In the genomic region with DNA sequence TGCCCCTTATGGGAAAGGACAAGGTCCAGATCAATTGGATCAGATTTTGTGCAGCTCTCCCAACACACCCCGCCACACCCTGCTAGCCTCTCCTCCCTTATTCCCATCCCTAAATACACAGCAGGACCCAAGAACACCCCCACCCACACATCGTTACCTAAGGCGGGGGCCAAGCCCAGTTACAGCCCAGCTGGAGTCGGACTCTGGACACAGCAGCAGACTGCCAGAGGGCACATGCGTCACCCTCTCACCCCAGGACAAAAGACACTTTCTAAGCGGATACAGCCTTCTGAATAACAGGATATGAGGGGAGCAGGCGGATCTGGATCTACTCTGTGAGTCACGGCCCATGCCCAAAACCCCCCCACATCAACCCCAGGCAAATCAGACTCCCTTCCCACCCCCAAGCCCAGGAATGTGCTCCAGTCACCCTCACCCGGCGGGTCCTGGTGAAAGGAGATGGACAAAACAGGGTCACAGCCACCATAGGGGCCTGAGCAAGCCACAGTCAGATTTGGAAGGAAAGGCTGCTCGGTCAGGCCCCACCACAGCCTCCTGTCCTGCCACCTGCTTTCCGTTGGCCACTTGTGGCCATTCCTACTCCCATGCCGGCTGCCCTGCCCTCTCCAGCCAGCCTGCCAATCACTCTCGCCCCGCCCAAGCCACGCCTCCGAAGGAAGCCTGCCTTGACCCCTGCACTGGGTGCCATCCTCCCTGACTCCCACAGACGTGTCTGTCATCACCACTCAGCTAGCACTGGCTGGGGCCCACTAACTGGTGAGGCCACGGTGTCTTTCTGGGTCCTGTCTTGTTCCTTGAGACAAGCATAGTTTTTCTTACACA, we compare ENCODE assay signal across 7 cellular contexts. TPM values are rescaled to one million over a fixed set of nuclear protein-coding genes. Genes with fewer than 3 reads are reported as not detected.
DNase-seq lines count a peak whose midpoint lies in the region; ATAC-seq, FAIRE-seq and TF ChIP-seq lines count a peak whose summit lies in the region.

No MANE protein-coding gene starts in this region.

- H3K4me2 ChIP-seq in smooth muscle cell: peak overlapping the region; percentile 99

- H3K9ac ChIP-seq in smooth muscle cell (ENCODE audit: low read depth): peak overlapping the region; percentile 81

- FAIRE-seq in bronchial epithelial cell (lab: Jason Lieb, UNC): no peak

- H3K36me3 ChIP-seq in bronchial epithelial cell (ENCODE audit: control insufficient read depth, insufficient read depth, low read length) (peaks cover 31% of the 10 kb centered on the region), smooth muscle cell (ENCODE audit: low read depth) (no peaks in the 10 kb centered on the region)

- peak overlapping the region; percentile 93 for H3K27ac ChIP-seq in smooth muscle cell (ENCODE audit: low read depth)

- H3F3A ChIP-seq in smooth muscle cell (ENCODE audit: low read depth): peaks cover 16% of the 10 kb centered on the region

- DNase-seq in M059J (ENCODE audit: low read depth): peak; percentile 99
- peak; percentile 98 for DNase-seq in bronchial epithelial cell (ENCODE audit: low read depth)
- DNase-seq in islet precursor cell: peak; percentile 98
- DNase-seq in smooth muscle cell (lab: John Stamatoyannopoulos, UW; ENCODE audit: unreplicated experiment): no peak
- no peak for DNase-seq in NCI-H446 (lab: John Stamatoyannopoulos, UW)
- no peak for DNase-seq in NCI-H1092 (lab: John Stamatoyannopoulos, UW)

- 11% methylated on average over 19 of the region's 19 CpGs for WGBS in smooth muscle cell (ENCODE audit: low lambda C conversion rate)

- TF ChIP-seq CTCF in bronchial epithelial cell (IDR thresholded peaks at IDR 0.05; ENCODE audit: insufficient read depth, low read length, severe bottlenecking) (no peak), smooth muscle cell (IDR thresholded peaks at IDR 0.05; ENCODE audit: borderline replicate concordance, insufficient read depth, poor library complexity, severe bottlenecking) (no peak)

- no peaks in the 10 kb centered on the region for H3K9me3 ChIP-seq in smooth muscle cell (replicated peaks; ENCODE audit: low read depth)

- no peaks in the 10 kb centered on the region for H4K20me1 ChIP-seq in smooth muscle cell (ENCODE audit: low read depth)

- no peaks in the 10 kb centered on the region for H3K27me3 ChIP-seq in bronchial epithelial cell (ENCODE audit: control insufficient read depth, insufficient read depth, low read length)
- no peaks in the 10 kb centered on the region for H3K27me3 ChIP-seq in smooth muscle cell (ENCODE audit: low read depth)

- ATAC-seq in HG03521 (IDR thresholded peaks at IDR 0.05; ENCODE audit: unreplicated experiment): no peak

- peaks cover 33% of the 10 kb centered on the region for H3K79me2 ChIP-seq in smooth muscle cell (ENCODE audit: low read depth)

- H3K4me3 ChIP-seq in bronchial epithelial cell (ENCODE audit: low read depth, low read length) (peak overlapping the region; percentile 88), smooth muscle cell (peak overlapping the region; percentile 24)

- peaks cover 47% of the 10 kb centered on the region for H3K4me1 ChIP-seq in smooth muscle cell (ENCODE audit: low read depth)

- peak overlapping the region; percentile 0 for H2AFZ ChIP-seq in smooth muscle cell (ENCODE audit: low read depth)

RNA-seq across cellular contexts. Expression of gene S100A16, which starts 4.0 kb away (rescaled TPM):
- total RNA-seq in M059J (2014; rRNA removed; shearing (Covaris generic)): 138 and 163 TPM in 2 replicates
- total RNA-seq in bronchial epithelial cell: 886 and 1,542 TPM in 2 replicates
- 198 and 238 TPM in 2 replicates for total RNA-seq in smooth muscle cell
- polyA plus RNA-seq in smooth muscle cell: 302 and 358 TPM in 2 replicates

RNA-seq across cellular contexts. Expression of gene S100A14, which starts 7.2 kb away (rescaled TPM):
- not detected in 2 replicates for total RNA-seq in M059J (2014; rRNA removed; shearing (Covaris generic))
- total RNA-seq in bronchial epithelial cell (1,221 and 1,339 TPM in 2 replicates), smooth muscle cell (20.1 and 25.1 TPM in 2 replicates)
- polyA plus RNA-seq in smooth muscle cell: 11.0 and 32.7 TPM in 2 replicates

RNA-seq across cellular contexts. Expression of gene S100A13, which starts 18.3 kb away (rescaled TPM):
- 206 and 207 TPM in 2 replicates for total RNA-seq in M059J (2014; rRNA removed; shearing (Covaris generic))
- 44.5 and 69.8 TPM in 2 replicates for total RNA-seq in bronchial epithelial cell
- total RNA-seq in smooth muscle cell: 150 and 158 TPM in 2 replicates
- polyA plus RNA-seq in smooth muscle cell: 474 and 498 TPM in 2 replicates

RNA-seq across cellular contexts. Expression of gene S100A1, which starts 19.3 kb away (rescaled TPM):
- total RNA-seq in M059J (2014; rRNA removed; shearing (Covaris generic)): 0.42 TPM in 1 of 2 replicates, not detected in the other
- total RNA-seq in bronchial epithelial cell (not detected in 2 replicates), smooth muscle cell (8.3 TPM in 1 of 2 replicates, not detected in the other)
- 0.46 and 1.0 TPM in 2 replicates for polyA plus RNA-seq in smooth muscle cell

RNA-seq across cellular contexts. Expression of gene CHTOP, which starts 24.9 kb away (rescaled TPM):
- total RNA-seq in M059J (2014; rRNA removed; shearing (Covaris generic)): 36.0 and 37.1 TPM in 2 replicates
- 51.9 and 61.2 TPM in 2 replicates for total RNA-seq in bronchial epithelial cell
- 47.8 and 48.1 TPM in 2 replicates for total RNA-seq in smooth muscle cell
- polyA plus RNA-seq in smooth muscle cell: 49.7 and 50.2 TPM in 2 replicates

Comparison
In these comparisons a context has a peak if more than half of its experiments do, and no peak if none do; other contexts are left out.
1. DNase-seq: peak in M059J (single experiment), bronchial epithelial cell (single experiment) and islet precursor cell (single experiment); none in smooth muscle cell (single experiment), NCI-H446 (0 of 2) and NCI-H1092 (single experiment).
2. RNA of gene S100A14, which starts 7.2 kb away (total RNA-seq): 1,221 to 1,339 TPM in bronchial epithelial cell; 20.1 to 25.1 TPM in smooth muscle cell and not detected in M059J; every median in the first group is over 10 times any median in the second.